ENCODE assay signal across 1 cellular context in the genomic region with DNA sequence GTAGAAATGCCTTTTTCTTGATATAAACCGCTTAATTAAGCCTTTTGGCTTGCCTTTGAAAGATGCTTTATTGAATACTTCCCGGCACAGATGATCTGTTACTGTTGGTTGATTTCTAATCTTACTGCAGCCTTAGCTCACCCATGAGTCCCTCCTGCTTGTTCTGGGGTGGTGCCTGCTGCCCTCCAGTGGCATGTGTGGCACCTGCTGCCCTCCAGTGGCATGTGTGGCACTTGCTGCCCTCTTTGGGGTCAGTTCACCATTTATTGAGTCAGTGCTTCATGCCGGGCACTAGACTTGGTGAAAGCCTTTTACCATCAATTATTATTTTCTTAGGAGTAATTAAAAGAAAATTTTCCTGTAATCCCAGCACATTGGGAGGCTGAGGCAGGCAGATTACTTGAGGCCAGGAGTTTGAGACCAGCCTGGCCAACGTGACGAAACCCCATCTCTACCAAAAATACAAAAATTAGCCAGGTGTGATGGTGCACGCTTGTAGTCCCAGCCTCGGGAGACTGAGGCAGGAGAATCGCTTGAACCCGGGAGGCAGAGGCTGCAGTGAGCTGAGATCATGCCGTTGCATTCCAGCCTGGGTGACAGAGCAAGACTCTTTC.
TF ChIP-seq lines count a peak whose summit lies in the region.

No MANE protein-coding gene starts in this region.

TF ChIP-seq in GM23338, 12 proteins besides CTCF, POLR2A, EP300 and RAD21 (continued from another document):
- TF ChIP-seq ZNF114 (CRISPR knock-in tag; IDR thresholded peaks at IDR 0.05) (no peak), NANOG (IDR thresholded peaks at IDR 0.05; ENCODE audit: borderline replicate concordance) (no peak), EZH2 (IDR thresholded peaks at IDR 0.05; ENCODE audit: low read depth, unreplicated experiment) (no peak), CREB1 (CRISPR knock-in tag; IDR thresholded peaks at IDR 0.05; ENCODE audit: low read depth) (no peak), JUNB (IDR thresholded peaks at IDR 0.05; ENCODE audit: unreplicated experiment) (no peak), STAT1 (IDR thresholded peaks at IDR 0.05; ENCODE audit: unreplicated experiment) (no peak)
- TF ChIP-seq, protein P1, sequence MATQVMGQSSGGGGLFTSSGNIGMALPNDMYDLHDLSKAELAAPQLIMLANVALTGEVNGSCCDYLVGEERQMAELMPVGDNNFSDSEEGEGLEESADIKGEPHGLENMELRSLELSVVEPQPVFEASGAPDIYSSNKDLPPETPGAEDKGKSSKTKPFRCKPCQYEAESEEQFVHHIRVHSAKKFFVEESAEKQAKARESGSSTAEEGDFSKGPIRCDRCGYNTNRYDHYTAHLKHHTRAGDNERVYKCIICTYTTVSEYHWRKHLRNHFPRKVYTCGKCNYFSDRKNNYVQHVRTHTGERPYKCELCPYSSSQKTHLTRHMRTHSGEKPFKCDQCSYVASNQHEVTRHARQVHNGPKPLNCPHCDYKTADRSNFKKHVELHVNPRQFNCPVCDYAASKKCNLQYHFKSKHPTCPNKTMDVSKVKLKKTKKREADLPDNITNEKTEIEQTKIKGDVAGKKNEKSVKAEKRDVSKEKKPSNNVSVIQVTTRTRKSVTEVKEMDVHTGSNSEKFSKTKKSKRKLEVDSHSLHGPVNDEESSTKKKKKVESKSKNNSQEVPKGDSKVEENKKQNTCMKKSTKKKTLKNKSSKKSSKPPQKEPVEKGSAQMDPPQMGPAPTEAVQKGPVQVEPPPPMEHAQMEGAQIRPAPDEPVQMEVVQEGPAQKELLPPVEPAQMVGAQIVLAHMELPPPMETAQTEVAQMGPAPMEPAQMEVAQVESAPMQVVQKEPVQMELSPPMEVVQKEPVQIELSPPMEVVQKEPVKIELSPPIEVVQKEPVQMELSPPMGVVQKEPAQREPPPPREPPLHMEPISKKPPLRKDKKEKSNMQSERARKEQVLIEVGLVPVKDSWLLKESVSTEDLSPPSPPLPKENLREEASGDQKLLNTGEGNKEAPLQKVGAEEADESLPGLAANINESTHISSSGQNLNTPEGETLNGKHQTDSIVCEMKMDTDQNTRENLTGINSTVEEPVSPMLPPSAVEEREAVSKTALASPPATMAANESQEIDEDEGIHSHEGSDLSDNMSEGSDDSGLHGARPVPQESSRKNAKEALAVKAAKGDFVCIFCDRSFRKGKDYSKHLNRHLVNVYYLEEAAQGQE (IDR thresholded peaks at IDR 0.05; ENCODE audit: unreplicated experiment) = no peak
- TF ChIP-seq, protein P2, sequence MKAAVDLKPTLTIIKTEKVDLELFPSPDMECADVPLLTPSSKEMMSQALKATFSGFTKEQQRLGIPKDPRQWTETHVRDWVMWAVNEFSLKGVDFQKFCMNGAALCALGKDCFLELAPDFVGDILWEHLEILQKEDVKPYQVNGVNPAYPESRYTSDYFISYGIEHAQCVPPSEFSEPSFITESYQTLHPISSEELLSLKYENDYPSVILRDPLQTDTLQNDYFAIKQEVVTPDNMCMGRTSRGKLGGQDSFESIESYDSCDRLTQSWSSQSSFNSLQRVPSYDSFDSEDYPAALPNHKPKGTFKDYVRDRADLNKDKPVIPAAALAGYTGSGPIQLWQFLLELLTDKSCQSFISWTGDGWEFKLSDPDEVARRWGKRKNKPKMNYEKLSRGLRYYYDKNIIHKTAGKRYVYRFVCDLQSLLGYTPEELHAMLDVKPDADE (IDR thresholded peaks at IDR 0.05) = no peak
